In the genomic region with DNA sequence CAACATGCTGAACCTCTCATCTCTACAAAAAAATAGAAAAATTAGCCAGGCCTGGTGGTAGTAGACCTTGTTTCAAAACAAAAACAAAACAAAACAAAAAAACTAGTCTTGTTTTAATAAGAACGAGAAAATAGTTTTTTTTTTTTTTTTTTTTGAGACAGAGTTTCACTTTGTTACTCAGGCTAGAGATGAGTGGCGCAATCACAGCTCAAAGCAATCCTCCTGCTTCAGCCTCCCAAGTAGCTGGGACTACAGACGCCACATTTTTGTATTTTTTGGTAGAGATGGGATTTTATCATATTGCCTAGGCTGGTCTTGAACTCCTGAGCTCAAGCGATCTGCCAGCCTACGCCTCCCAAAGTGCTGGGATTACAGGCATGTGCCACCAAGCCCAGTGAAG, we compare ENCODE assay signal across 1 cellular context.
A peak's percentile ranks its signal among the peaks of the same experiment; 100 is the strongest.
TF ChIP-seq lines count a peak whose summit lies in the region.

No MANE protein-coding gene starts in this region.

TF ChIP-seq in H1, 55 proteins besides CTCF, POLR2A, EP300 and RAD21:
- TF ChIP-seq KDM4A (IDR thresholded peaks at IDR 0.05; ENCODE audit: low read depth, low read length, severe bottlenecking) (no peak), SP4 (IDR thresholded peaks at IDR 0.05; ENCODE audit: low read length) (no peak), CEBPB (IDR thresholded peaks at IDR 0.05; ENCODE audit: low read depth, low read length) (peak; percentile 43; the same call in 1 of the 2 replicates)
